ENCODE assay signal across 1 cellular context in genomic region chr10:62858364-62858763, GRCh38.
TF ChIP-seq lines count a peak whose summit lies in the region.

No MANE protein-coding gene starts in this region.

TF ChIP-seq in HepG2, 621 proteins besides CTCF, POLR2A, EP300 and RAD21 (continued from another document):
- TF ChIP-seq CREB1 (IDR thresholded peaks at IDR 0.05): peak; percentile 46; the same call in 1 of the 2 replicates
- no peak for TF ChIP-seq CREB1 (CRISPR knock-in tag; IDR thresholded peaks at IDR 0.05)
- TF ChIP-seq ZFP91 (CRISPR knock-in tag; IDR thresholded peaks at IDR 0.05; ENCODE audit: borderline replicate concordance): peak; percentile 72
- TF ChIP-seq RFXAP (CRISPR knock-in tag; IDR thresholded peaks at IDR 0.05; ENCODE audit: borderline replicate concordance): no peak
- no peak for TF ChIP-seq ZNF121 (CRISPR knock-in tag; IDR thresholded peaks at IDR 0.05)
- TF ChIP-seq UBTF (CRISPR knock-in tag; IDR thresholded peaks at IDR 0.05): no peak
- no peak for TF ChIP-seq ZNF570 (CRISPR knock-in tag; IDR thresholded peaks at IDR 0.05; ENCODE audit: borderline replicate concordance)
- no peak for TF ChIP-seq SOX13 (IDR thresholded peaks at IDR 0.05)
- TF ChIP-seq SOX13 (CRISPR knock-in tag; conservative IDR thresholded peaks at IDR 0.05 in 1 of 2, IDR thresholded peaks at IDR 0.05 in 1 of 2): no peak
- TF ChIP-seq GABPB1 (CRISPR knock-in tag; IDR thresholded peaks at IDR 0.05): no peak
- TF ChIP-seq CREB3 (CRISPR knock-in tag; IDR thresholded peaks at IDR 0.05): no peak
- no peak for TF ChIP-seq MYC (CRISPR knock-in tag; IDR thresholded peaks at IDR 0.05; ENCODE audit: borderline replicate concordance)
- TF ChIP-seq HOXA9 (CRISPR knock-in tag; IDR thresholded peaks at IDR 0.05; ENCODE audit: borderline replicate concordance): no peak
- TF ChIP-seq DR1 (CRISPR knock-in tag; IDR thresholded peaks at IDR 0.05): no peak
- TF ChIP-seq CHCHD3 (CRISPR knock-in tag; IDR thresholded peaks at IDR 0.05): no peak
